21 cellular contexts compared by ENCODE assay signal in genomic region chr21:15277498-15277897, GRCh38.
"Had no signal": no experiment of that assay in that cellular context is flagged by ENCODE, and none has a peak within 500 bp of the region (broad histone marks: within the 10 kb centered on the region; RNA-seq: fewer than 3 reads in every experiment).

No MANE protein-coding gene starts in this region.

- H3K36me3 ChIP-seq: MG63, Peyer's patch had no signal

- ATAC-seq: activated T-cell treated with anti-CD3 and anti-CD28 coated beads, Interleukin-2, amount 50 U/mL, for 4 hours; body of pancreas had no signal

- H3K4me3 ChIP-seq: body of pancreas, MG63, Peyer's patch had no signal

- DNase-seq: activated B cell treated with CpG ODN at 0.5 μM for 24 hours; activated CD4-positive, alpha-beta memory T cell treated with anti-CD3 and anti-CD28 coated beads for 36 hours; activated CD4-positive, alpha-beta T cell treated with anti-CD3 and anti-CD28 coated beads for 1 hour; activated CD4-positive, alpha-beta T cell treated with anti-CD3 and anti-CD28 coated beads, Interleukin-2, amount 10 ng/mL, durations not matched to agents 7 days and 5 days; activated CD8-positive, alpha-beta memory T cell treated with anti-CD3 and anti-CD28 coated beads for 24 hours; activated effector memory CD4-positive, alpha-beta T cell treated with anti-CD3 and anti-CD28 coated beads, Interleukin-2, amount 50 U/mL, for 16 hours; activated naive CD4-positive, alpha-beta T cell treated with anti-CD3 and anti-CD28 coated beads, Interleukin-2, amount 10 ng/mL, durations not matched to agents 7 days and 5 days; activated naive CD8-positive, alpha-beta T cell treated with anti-CD3 and anti-CD28 coated beads for 36 hours; activated T-cell treated with anti-CD3 and anti-CD28 coated beads, Interleukin-2, amount 50 U/mL, for 4 hours; anterior cingulate cortex; body of pancreas; central memory CD4-positive, alpha-beta T cell; MG63; NCI-H1105; NCI-H1436; NCI-H1694 treated with DMSO at 0.1 percent for 48 hours; NCI-H2029 treated with DMSO at 0.1 percent for 48 hours; NCI-H510A treated with DMSO at 0.1 percent for 48 hours; Peyer's patch; SHP77 had no signal

- H3K9me3 ChIP-seq: body of pancreas, MG63, Peyer's patch had no signal

- H3K27me3 ChIP-seq: body of pancreas, MG63, Peyer's patch had no signal

- H3K4me1 ChIP-seq: Peyer's patch had no signal

- H3K4me2 ChIP-seq: KMS-11 had no signal

- H3K9ac ChIP-seq: KMS-11 had no signal
